ENCODE assay signal across 1 cellular context in genomic region chr3:184566441-184567414, GRCh38.
A peak's percentile ranks its signal among the peaks of the same experiment; 100 is the strongest.
TF ChIP-seq lines count a peak whose summit lies in the region.

No MANE protein-coding gene starts in this region.

TF ChIP-seq in H1, 55 proteins besides CTCF, POLR2A, EP300 and RAD21:
- peak; percentile 4 for TF ChIP-seq RNF2 (IDR thresholded peaks at IDR 0.05; ENCODE audit: borderline replicate concordance, low read depth, low read length, missing control alignments, poor library complexity, severe bottlenecking)
- TF ChIP-seq ATF2 (IDR thresholded peaks at IDR 0.05; ENCODE audit: low read length): no peak
